Comparison of ENCODE assay signal across 1 cellular context in genomic region chr14:31935406-31935805, GRCh38.
TF ChIP-seq lines count a peak whose summit lies in the region.

No MANE protein-coding gene starts in this region.

TF ChIP-seq in H1, 55 proteins besides CTCF, POLR2A, EP300 and RAD21 (continued from another document):
- TF ChIP-seq CBX5 (IDR thresholded peaks at IDR 0.05; ENCODE audit: low read depth, low read length) (no peak), SIN3A (conservative IDR thresholded peaks at IDR 0.05 in 1 of 2, IDR thresholded peaks at IDR 0.05 in 1 of 2; ENCODE audit: low read depth in 1 of 2, low read length in 2 of 2) (no peak)
